In genomic region chr1:181021155-181021554, GRCh38 we compare ENCODE assay signal across 8 cellular contexts. TPM values are rescaled to one million over a fixed set of nuclear protein-coding genes. Genes with fewer than 3 reads are reported as not detected.
A peak's percentile ranks its signal among the peaks of the same experiment; 100 is the strongest.
DNase-seq lines count a peak whose midpoint lies in the region; ATAC-seq, FAIRE-seq and TF ChIP-seq lines count a peak whose summit lies in the region.

No MANE protein-coding gene starts in this region.

- H2AFZ ChIP-seq in K562 (ENCODE audit: low read depth, low read length), result no peak overlapping the region

- H4K8ac ChIP-seq in mesendoderm (ENCODE audit: low read depth, low read length), result no peak overlapping the region

- no peaks in the 10 kb centered on the region for H3K27me3 Mint-ChIP-seq in stimulated activated naive CD8-positive, alpha-beta T cell treated with anti-CD3 and anti-CD28 coated beads, Interleukin-15, Interleukin-2, amounts not matched to agents 100 ng/mL and 50 ng/mL, for 24 hours

- peak overlapping the region; percentile 95 for H3K56ac ChIP-seq in mesendoderm (ENCODE audit: low read length)

- CTCF ChIA-PET in K562 (lab: Yijun Ruan, JAX; ENCODE audit: low intra/inter-chr PET ratio), result interaction anchor here (0.6 kb wide), 1 partner anchor 657 kb away, joined by 3 read pairs; no protein-coding TSS in a partner anchor

- H3K4me3 ChIP-seq in K562, result peak overlapping the region; percentile 94
- H3K4me3 ChIP-seq in mesendoderm (ENCODE audit: low read length), result no peak overlapping the region

- H2BK15ac ChIP-seq in mesendoderm (replicated peaks; ENCODE audit: low read depth), result no peak overlapping the region

- no peak overlapping the region for H4K5ac ChIP-seq in mesendoderm (ENCODE audit: low read length)

- H3K79me2 ChIP-seq in K562 (ENCODE audit: control insufficient read depth, insufficient read depth, low read length), result peaks cover 61% of the 10 kb centered on the region
- H3K79me2 ChIP-seq in mesendoderm (ENCODE audit: control insufficient read depth, insufficient read depth, low read length), result peaks cover 46% of the 10 kb centered on the region

- H3K9me3 Mint-ChIP-seq in stimulated activated naive CD8-positive, alpha-beta T cell treated with anti-CD3 and anti-CD28 coated beads, Interleukin-15, Interleukin-2, amounts not matched to agents 100 ng/mL and 50 ng/mL, for 24 hours, result no peaks in the 10 kb centered on the region

- POLR2A ChIA-PET in K562 (lab: Yijun Ruan, JAX), result interaction anchor here (0.9 to 5.3 kb wide), 4 partner anchors 10 to 83 kb away, joined by 3 to 41 read pairs (median 8); partner anchors contain the start of gene MR1

- peaks cover 26% of the 10 kb centered on the region for H3K36me3 Mint-ChIP-seq in stimulated activated naive CD8-positive, alpha-beta T cell treated with anti-CD3 and anti-CD28 coated beads, Interleukin-15, Interleukin-2, amounts not matched to agents 100 ng/mL and 50 ng/mL, for 24 hours (ENCODE audit: low read depth)

- H3K27me3 ChIP-seq in K562 (ENCODE audit: control insufficient read depth in 2 of 2, insufficient read depth in 2 of 2, low read length in 2 of 2), result no peaks in the 10 kb centered on the region; a peak in 1 of 5 replicates
- no peaks in the 10 kb centered on the region for H3K27me3 ChIP-seq in mesendoderm (ENCODE audit: insufficient read depth, low read length, poor library complexity)

- in situ Hi-C loops in K562 (cut with MboI), result no loop called here

- no peaks in the 10 kb centered on the region for H3K9me1 ChIP-seq in K562 (ENCODE audit: control insufficient read depth, insufficient read depth, low read length)

- no peak overlapping the region for H2BK120ac ChIP-seq in mesendoderm (ENCODE audit: low read depth, low read length)

- H2BK5ac ChIP-seq in mesendoderm (ENCODE audit: low read length), result no peak overlapping the region

- H3K9ac ChIP-seq in K562 (ENCODE audit: insufficient read depth in 1 of 2, low read depth in 2 of 2, low read length in 2 of 2), result peak overlapping the region in 1 of 2 experiments; percentile 80; a peak in 2 of 4 replicates
- H3K9ac ChIP-seq in mesendoderm (ENCODE audit: low read length), result peak overlapping the region; percentile 88

- H3K27ac ChIP-seq in K562 (ENCODE audit: extremely low read depth, low read depth, low read length) (peak overlapping the region; percentile 81), mesendoderm (ENCODE audit: low read depth, low read length) (no peak overlapping the region)

- H3K4me3 Mint-ChIP-seq in stimulated activated naive CD8-positive, alpha-beta T cell treated with anti-CD3 and anti-CD28 coated beads, Interleukin-15, Interleukin-2, amounts not matched to agents 100 ng/mL and 50 ng/mL, for 24 hours, result peak overlapping the region; percentile 85

- peaks cover 17% of the 10 kb centered on the region; the same call in 1 of the 3 replicates for H3K36me3 ChIP-seq in K562 (ENCODE audit: control insufficient read depth, insufficient read depth, low read length)
- H3K36me3 ChIP-seq in mesendoderm (ENCODE audit: control insufficient read depth, insufficient read depth, low read length), result no peaks in the 10 kb centered on the region

- intact Hi-C loops in K562 (cut with micrococcal nuclease), result loop anchor here (5.0 kb wide), 1 partner anchor 89 kb away; no protein-coding TSS in a partner anchor

- TF ChIP-seq EP300 in K562 (IDR thresholded peaks at IDR 0.05; ENCODE audit: low read length), result no peak

- peaks cover 41% of the 10 kb centered on the region for H3K4me1 Mint-ChIP-seq in stimulated activated naive CD8-positive, alpha-beta T cell treated with anti-CD3 and anti-CD28 coated beads, Interleukin-15, Interleukin-2, amounts not matched to agents 100 ng/mL and 50 ng/mL, for 24 hours (ENCODE audit: low read depth)

- TF ChIP-seq CTCF in K562 (IDR thresholded peaks at IDR 0.05 in 2 of 3, conservative IDR thresholded peaks at IDR 0.05 in 1 of 3; ENCODE audit: insufficient read depth in 2 of 3, low read depth in 1 of 3, low read length in 3 of 3), result no peak

- DNase-seq in stimulated activated naive CD8-positive, alpha-beta T cell treated with anti-CD3 and anti-CD28 coated beads, Interleukin-15, Interleukin-2, amounts not matched to agents 100 U/mL and 50 U/mL, for 24 hours, result no peak
- DNase-seq in K562 (ENCODE audit: extremely low read depth in 1 of 4, low spot score in 3 of 4) (no peak), mesendoderm (no peak), NCI-H2107 treated with DMSO at 0.1 percent for 48 hours (lab: John Stamatoyannopoulos, UW; ENCODE audit: unreplicated experiment) (no peak)

- H3K4me2 ChIP-seq in K562 (ENCODE audit: insufficient read depth, low read length), result peak overlapping the region; percentile 99
- peak overlapping the region; percentile 88 for H3K4me2 ChIP-seq in mesendoderm (ENCODE audit: low read length)

- TF ChIP-seq POLR2A in K562 (conservative IDR thresholded peaks at IDR 0.05), result no peak

- H4K20me1 ChIP-seq in K562 (replicated peaks; ENCODE audit: control insufficient read depth, insufficient read depth, low read length), result peaks cover 8% of the 10 kb centered on the region; the same call in 1 of the 2 replicates

- H3K4me1 ChIP-seq in K562 (replicated peaks in 1 of 2; ENCODE audit: control insufficient read depth in 2 of 2, insufficient read depth in 2 of 2, low read length in 2 of 2) (peaks cover 8 to 13% of the 10 kb centered on the region in 2 experiments; a peak in 3 of 5 replicates), mesendoderm (ENCODE audit: control insufficient read depth, low read depth, low read length) (no peaks in the 10 kb centered on the region)

- H3K79me1 ChIP-seq in mesendoderm (ENCODE audit: low read length), result peaks cover 6% of the 10 kb centered on the region

- no peak for ATAC-seq in stimulated activated naive CD8-positive, alpha-beta T cell treated with anti-CD3 and anti-CD28 coated beads, Interleukin-15, Interleukin-2, amounts not matched to agents 100 U/mL and 50 U/mL, for 24 hours
- ATAC-seq in K562, result no peak
- ATAC-seq in HG03354 (IDR thresholded peaks at IDR 0.05; ENCODE audit: poor library complexity, severe bottlenecking, unreplicated experiment), result no peak
- no peak for ATAC-seq in HG02870 (IDR thresholded peaks at IDR 0.05; ENCODE audit: unreplicated experiment)
- ATAC-seq in GM21529 (IDR thresholded peaks at IDR 0.05; ENCODE audit: unreplicated experiment), result no peak

- H3K27ac Mint-ChIP-seq in stimulated activated naive CD8-positive, alpha-beta T cell treated with anti-CD3 and anti-CD28 coated beads, Interleukin-15, Interleukin-2, amounts not matched to agents 100 ng/mL and 50 ng/mL, for 24 hours, result peak overlapping the region; percentile 96

- no peaks in the 10 kb centered on the region for H3K9me3 ChIP-seq in K562 (replicated peaks; ENCODE audit: control insufficient read depth, insufficient read depth, low read depth, low read length)

- TF ChIP-seq RAD21 in K562 (CRISPR knock-in tag; conservative IDR thresholded peaks at IDR 0.05 in 1 of 2, IDR thresholded peaks at IDR 0.05 in 1 of 2), result no peak

- 4% methylated on average over 3 of the region's 3 CpGs for WGBS in K562 (ENCODE audit: insufficient coverage, low coverage, missing lambda C conversion rate)
- WGBS in mesendoderm (ENCODE audit: extremely low coverage, insufficient coverage, low lambda C conversion rate), result no CpG with 5 or more reads among the region's 3 CpGs

- H3K4ac ChIP-seq in mesendoderm (ENCODE audit: low read depth, low read length), result no peak overlapping the region

- no peak overlapping the region for H3K18ac ChIP-seq in mesendoderm (ENCODE audit: low read length)

- H2AK5ac ChIP-seq in mesendoderm (ENCODE audit: low read length), result no peak overlapping the region

- no peak overlapping the region for H3K23ac ChIP-seq in mesendoderm (ENCODE audit: low read length)

- no TSS peak for BruUV-seq in K562 (replicated peaks; lab: Mats Ljungman, UMichigan)

- no peak for FAIRE-seq in K562 (lab: Jason Lieb, UNC)

RNA-seq across cellular contexts. Expression of gene STX6, which starts 1.5 kb away (rescaled TPM):
- 27.8 and 49.3 TPM in 2 replicates for total RNA-seq in K562 (2011; cell fraction: chromatin; rRNA removed; ENCODE audit: low replicate concordance)
- 14.2 and 15.1 TPM in 2 replicates for total RNA-seq in K562 (2011; cell fraction: nucleolus; rRNA removed)
- 33.1 and 59.3 TPM in 2 replicates for total RNA-seq in K562 (2011; cell fraction: nucleoplasm; rRNA removed)
- total RNA-seq in K562 (2014; rRNA removed) (13.5 and 14.7 TPM in 2 replicates), K562 (2014; rRNA removed; fragmentation: Illumina TruSeq; extraction: Trizol) (14.2 and 14.7 TPM in 2 replicates), K562 (2015; rRNA removed; fragmentation: Illumina TruSeq; extraction: Trizol) (11.5 and 12.9 TPM in 2 replicates), K562 (2021) (11.9 and 13.0 TPM in 2 replicates)
- polyA plus RNA-seq in K562 (2011; rRNA removed) (11.4 and 16.2 TPM in 2 replicates), K562 (2014; fragmentation: Illumina TruSeq; extraction: Trizol) (10.5 and 10.8 TPM in 2 replicates), K562 (2014; fragmentation: Nextera tagmentation; extraction: Ambion mirVana) (1 to 10 TPM; 2.5 to 2.8 TPM), K562 (2014; rRNA removed) (12.1 and 12.3 TPM in 2 replicates)
- 7.9 and 8.7 TPM in 2 replicates for polyA plus RNA-seq in K562 (2011; cell fraction: cytosol; rRNA removed)
- 11.6 and 12.0 TPM in 2 replicates for polyA plus RNA-seq in K562 (2011; cell fraction: nucleus; rRNA removed)
- polyA plus RNA-seq in K562 (2012), result 7.4 and 9.2 TPM in 2 replicates
- polyA minus RNA-seq in K562 (2011; rRNA and poly(A)+ RNA removed), result 21.1 and 24.9 TPM in 2 replicates
- polyA minus RNA-seq in K562 (2011; cell fraction: cytosol; rRNA and poly(A)+ RNA removed), result 6.6 and 8.4 TPM in 2 replicates
- 12.9 and 19.1 TPM in 2 replicates for polyA minus RNA-seq in K562 (2011; cell fraction: nucleus; rRNA and poly(A)+ RNA removed)
- polyA plus RNA-seq in mesendoderm (2013, experiment 1 of 2), result 17.3 TPM
- polyA plus RNA-seq in mesendoderm (2013, experiment 2 of 2), result 18.0 TPM

RNA-seq across cellular contexts. Expression of gene MR1, which starts 12.6 kb away (rescaled TPM):
- total RNA-seq in K562 (2011; cell fraction: chromatin; rRNA removed; ENCODE audit: low replicate concordance), result 22.3 and 22.5 TPM in 2 replicates
- 18.4 and 20.3 TPM in 2 replicates for total RNA-seq in K562 (2011; cell fraction: nucleolus; rRNA removed)
- total RNA-seq in K562 (2011; cell fraction: nucleoplasm; rRNA removed), result 21.1 and 25.2 TPM in 2 replicates
- total RNA-seq in K562 (2014; rRNA removed) (8.7 and 9.7 TPM in 2 replicates), K562 (2014; rRNA removed; fragmentation: Illumina TruSeq; extraction: Trizol) (13.6 and 17.0 TPM in 2 replicates), K562 (2015; rRNA removed; fragmentation: Illumina TruSeq; extraction: Trizol) (14.1 and 17.1 TPM in 2 replicates), K562 (2021) (9.7 and 10.4 TPM in 2 replicates)
- polyA plus RNA-seq in K562 (2011; rRNA removed) (13.1 and 21.7 TPM in 2 replicates), K562 (2014; fragmentation: Illumina TruSeq; extraction: Trizol) (16.9 and 18.5 TPM in 2 replicates), K562 (2014; fragmentation: Nextera tagmentation; extraction: Ambion mirVana) (10 to 100 TPM; 15.6 to 19.8 TPM), K562 (2014; rRNA removed) (11.3 and 11.9 TPM in 2 replicates)
- polyA plus RNA-seq in K562 (2011; cell fraction: cytosol; rRNA removed), result 10.9 and 14.9 TPM in 2 replicates
- 6.1 and 10.3 TPM in 2 replicates for polyA plus RNA-seq in K562 (2011; cell fraction: nucleus; rRNA removed)
- 12.3 and 24.7 TPM in 2 replicates for polyA plus RNA-seq in K562 (2012)
- polyA minus RNA-seq in K562 (2011; rRNA and poly(A)+ RNA removed), result 9.1 and 12.0 TPM in 2 replicates
- 2.0 and 7.4 TPM in 2 replicates for polyA minus RNA-seq in K562 (2011; cell fraction: cytosol; rRNA and poly(A)+ RNA removed)
- 6.5 and 6.6 TPM in 2 replicates for polyA minus RNA-seq in K562 (2011; cell fraction: nucleus; rRNA and poly(A)+ RNA removed)
- polyA plus RNA-seq in mesendoderm (2013, experiment 1 of 2), result 0.06 TPM
- polyA plus RNA-seq in mesendoderm (2013, experiment 2 of 2), result 0.07 TPM
